Comparison of ENCODE assay signal across 3 cellular contexts in genomic region chr5:81117566-81117965, GRCh38.
"Had no signal": no experiment of that assay in that cellular context is flagged by ENCODE, and none has a peak within 500 bp of the region (broad histone marks: within the 10 kb centered on the region; RNA-seq: fewer than 3 reads in every experiment).

No MANE protein-coding gene starts in this region.

- ATAC-seq: GM12878 had no signal

- H3K4me3 ChIP-seq: GM12878 had no signal

- DNase-seq: GDM1, GF-D8 had no signal
